ENCODE assay signal across 1 cellular context in genomic region chr4:165874799-165875371, GRCh38.
TF ChIP-seq lines count a peak whose summit lies in the region.

No MANE protein-coding gene starts in this region.

TF ChIP-seq in WTC11, 78 proteins besides CTCF, POLR2A, EP300 and RAD21 (continued from another document and continues in another):
- TF ChIP-seq, protein P1, sequence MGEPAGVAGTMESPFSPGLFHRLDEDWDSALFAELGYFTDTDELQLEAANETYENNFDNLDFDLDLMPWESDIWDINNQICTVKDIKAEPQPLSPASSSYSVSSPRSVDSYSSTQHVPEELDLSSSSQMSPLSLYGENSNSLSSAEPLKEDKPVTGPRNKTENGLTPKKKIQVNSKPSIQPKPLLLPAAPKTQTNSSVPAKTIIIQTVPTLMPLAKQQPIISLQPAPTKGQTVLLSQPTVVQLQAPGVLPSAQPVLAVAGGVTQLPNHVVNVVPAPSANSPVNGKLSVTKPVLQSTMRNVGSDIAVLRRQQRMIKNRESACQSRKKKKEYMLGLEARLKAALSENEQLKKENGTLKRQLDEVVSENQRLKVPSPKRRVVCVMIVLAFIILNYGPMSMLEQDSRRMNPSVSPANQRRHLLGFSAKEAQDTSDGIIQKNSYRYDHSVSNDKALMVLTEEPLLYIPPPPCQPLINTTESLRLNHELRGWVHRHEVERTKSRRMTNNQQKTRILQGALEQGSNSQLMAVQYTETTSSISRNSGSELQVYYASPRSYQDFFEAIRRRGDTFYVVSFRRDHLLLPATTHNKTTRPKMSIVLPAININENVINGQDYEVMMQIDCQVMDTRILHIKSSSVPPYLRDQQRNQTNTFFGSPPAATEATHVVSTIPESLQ (CRISPR knock-in tag; IDR thresholded peaks at IDR 0.05): no peak
- TF ChIP-seq NFYB (CRISPR knock-in tag; conservative IDR thresholded peaks at IDR 0.05; ENCODE audit: low read depth) (peak; percentile 59), NR2C2 (CRISPR knock-in tag; IDR thresholded peaks at IDR 0.05) (peak; percentile 86), USF1 (CRISPR knock-in tag; IDR thresholded peaks at IDR 0.05) (peak; percentile 95), CREB1 (CRISPR knock-in tag; IDR thresholded peaks at IDR 0.05) (peak; percentile 99), TEAD4 (CRISPR knock-in tag; IDR thresholded peaks at IDR 0.05) (peak; percentile 87), ATF3 (CRISPR knock-in tag; conservative IDR thresholded peaks at IDR 0.05) (no peak), NFATC4 (CRISPR knock-in tag; IDR thresholded peaks at IDR 0.05) (no peak), MXD4 (CRISPR knock-in tag; IDR thresholded peaks at IDR 0.05; ENCODE audit: borderline replicate concordance) (no peak), TCF7 (CRISPR knock-in tag; IDR thresholded peaks at IDR 0.05; ENCODE audit: low read depth) (peak; percentile 92; the same call in 1 of the 2 replicates), ZNF121 (CRISPR knock-in tag; IDR thresholded peaks at IDR 0.05) (peak; percentile 54; the same call in 1 of the 2 replicates), JUN (CRISPR knock-in tag; IDR thresholded peaks at IDR 0.05) (peak; percentile 95), FOXK1 (CRISPR knock-in tag; IDR thresholded peaks at IDR 0.05) (peak; percentile 96), ZMAT4 (CRISPR knock-in tag; IDR thresholded peaks at IDR 0.05) (no peak), TP53 (CRISPR knock-in tag; IDR thresholded peaks at IDR 0.05) (peak; percentile 99), FOXJ3 (CRISPR knock-in tag; IDR thresholded peaks at IDR 0.05; ENCODE audit: borderline replicate concordance) (no peak), NFE2L1 (CRISPR knock-in tag; IDR thresholded peaks at IDR 0.05) (peak; percentile 97), GTF2I (CRISPR knock-in tag; conservative IDR thresholded peaks at IDR 0.05) (no peak), GABPB1 (CRISPR knock-in tag; IDR thresholded peaks at IDR 0.05) (no peak), FOXP4 (CRISPR knock-in tag; IDR thresholded peaks at IDR 0.05) (peak; percentile 99), SMAD4 (CRISPR knock-in tag; IDR thresholded peaks at IDR 0.05) (peak; percentile 95), JAZF1 (CRISPR knock-in tag; IDR thresholded peaks at IDR 0.05) (no peak), ELF4 (CRISPR knock-in tag; IDR thresholded peaks at IDR 0.05; ENCODE audit: low read depth) (peak; percentile 94), ZNF138 (CRISPR knock-in tag; conservative IDR thresholded peaks at IDR 0.05) (peak; percentile 100), ZBTB43 (CRISPR knock-in tag; IDR thresholded peaks at IDR 0.05) (peak; percentile 97), CBFB (CRISPR knock-in tag; IDR thresholded peaks at IDR 0.05; ENCODE audit: low read depth) (peak; percentile 97; the same call in 1 of the 2 replicates), AFF4 (CRISPR knock-in tag; IDR thresholded peaks at IDR 0.05; ENCODE audit: borderline replicate concordance) (peak; percentile 99), HMGA2 (CRISPR knock-in tag; IDR thresholded peaks at IDR 0.05) (no peak), SMAD3 (CRISPR knock-in tag; IDR thresholded peaks at IDR 0.05; ENCODE audit: borderline replicate concordance) (peak; percentile 98), SP1 (CRISPR knock-in tag; conservative IDR thresholded peaks at IDR 0.05) (no peak; the same call in 1 of the 2 replicates), KAT7 (CRISPR knock-in tag; IDR thresholded peaks at IDR 0.05; ENCODE audit: borderline replicate concordance) (no peak)
- TF ChIP-seq, protein P2, sequence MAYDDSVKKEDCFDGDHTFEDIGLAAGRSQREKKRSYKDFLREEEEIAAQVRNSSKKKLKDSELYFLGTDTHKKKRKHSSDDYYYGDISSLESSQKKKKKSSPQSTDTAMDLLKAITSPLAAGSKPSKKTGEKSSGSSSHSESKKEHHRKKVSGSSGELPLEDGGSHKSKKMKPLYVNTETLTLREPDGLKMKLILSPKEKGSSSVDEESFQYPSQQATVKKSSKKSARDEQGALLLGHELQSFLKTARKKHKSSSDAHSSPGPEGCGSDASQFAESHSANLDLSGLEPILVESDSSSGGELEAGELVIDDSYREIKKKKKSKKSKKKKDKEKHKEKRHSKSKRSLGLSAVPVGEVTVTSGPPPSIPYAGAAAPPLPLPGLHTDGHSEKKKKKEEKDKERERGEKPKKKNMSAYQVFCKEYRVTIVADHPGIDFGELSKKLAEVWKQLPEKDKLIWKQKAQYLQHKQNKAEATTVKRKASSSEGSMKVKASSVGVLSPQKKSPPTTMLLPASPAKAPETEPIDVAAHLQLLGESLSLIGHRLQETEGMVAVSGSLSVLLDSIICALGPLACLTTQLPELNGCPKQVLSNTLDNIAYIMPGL (CRISPR knock-in tag; IDR thresholded peaks at IDR 0.05): peak; percentile 93
- TF ChIP-seq, protein P3, sequence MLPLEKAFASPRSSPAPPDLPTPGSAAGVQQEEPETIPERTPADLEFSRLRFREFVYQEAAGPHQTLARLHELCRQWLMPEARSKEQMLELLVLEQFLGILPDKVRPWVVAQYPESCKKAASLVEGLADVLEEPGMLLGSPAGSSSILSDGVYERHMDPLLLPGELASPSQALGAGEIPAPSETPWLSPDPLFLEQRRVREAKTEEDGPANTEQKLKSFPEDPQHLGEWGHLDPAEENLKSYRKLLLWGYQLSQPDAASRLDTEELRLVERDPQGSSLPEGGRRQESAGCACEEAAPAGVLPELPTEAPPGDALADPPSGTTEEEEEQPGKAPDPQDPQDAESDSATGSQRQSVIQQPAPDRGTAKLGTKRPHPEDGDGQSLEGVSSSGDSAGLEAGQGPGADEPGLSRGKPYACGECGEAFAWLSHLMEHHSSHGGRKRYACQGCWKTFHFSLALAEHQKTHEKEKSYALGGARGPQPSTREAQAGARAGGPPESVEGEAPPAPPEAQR (CRISPR knock-in tag; IDR thresholded peaks at IDR 0.05): no peak
- TF ChIP-seq, protein P4, sequence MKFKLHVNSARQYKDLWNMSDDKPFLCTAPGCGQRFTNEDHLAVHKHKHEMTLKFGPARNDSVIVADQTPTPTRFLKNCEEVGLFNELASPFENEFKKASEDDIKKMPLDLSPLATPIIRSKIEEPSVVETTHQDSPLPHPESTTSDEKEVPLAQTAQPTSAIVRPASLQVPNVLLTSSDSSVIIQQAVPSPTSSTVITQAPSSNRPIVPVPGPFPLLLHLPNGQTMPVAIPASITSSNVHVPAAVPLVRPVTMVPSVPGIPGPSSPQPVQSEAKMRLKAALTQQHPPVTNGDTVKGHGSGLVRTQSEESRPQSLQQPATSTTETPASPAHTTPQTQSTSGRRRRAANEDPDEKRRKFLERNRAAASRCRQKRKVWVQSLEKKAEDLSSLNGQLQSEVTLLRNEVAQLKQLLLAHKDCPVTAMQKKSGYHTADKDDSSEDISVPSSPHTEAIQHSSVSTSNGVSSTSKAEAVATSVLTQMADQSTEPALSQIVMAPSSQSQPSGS (CRISPR knock-in tag; IDR thresholded peaks at IDR 0.05; ENCODE audit: borderline replicate concordance, low read depth): peak; percentile 84
- TF ChIP-seq, protein P5, sequence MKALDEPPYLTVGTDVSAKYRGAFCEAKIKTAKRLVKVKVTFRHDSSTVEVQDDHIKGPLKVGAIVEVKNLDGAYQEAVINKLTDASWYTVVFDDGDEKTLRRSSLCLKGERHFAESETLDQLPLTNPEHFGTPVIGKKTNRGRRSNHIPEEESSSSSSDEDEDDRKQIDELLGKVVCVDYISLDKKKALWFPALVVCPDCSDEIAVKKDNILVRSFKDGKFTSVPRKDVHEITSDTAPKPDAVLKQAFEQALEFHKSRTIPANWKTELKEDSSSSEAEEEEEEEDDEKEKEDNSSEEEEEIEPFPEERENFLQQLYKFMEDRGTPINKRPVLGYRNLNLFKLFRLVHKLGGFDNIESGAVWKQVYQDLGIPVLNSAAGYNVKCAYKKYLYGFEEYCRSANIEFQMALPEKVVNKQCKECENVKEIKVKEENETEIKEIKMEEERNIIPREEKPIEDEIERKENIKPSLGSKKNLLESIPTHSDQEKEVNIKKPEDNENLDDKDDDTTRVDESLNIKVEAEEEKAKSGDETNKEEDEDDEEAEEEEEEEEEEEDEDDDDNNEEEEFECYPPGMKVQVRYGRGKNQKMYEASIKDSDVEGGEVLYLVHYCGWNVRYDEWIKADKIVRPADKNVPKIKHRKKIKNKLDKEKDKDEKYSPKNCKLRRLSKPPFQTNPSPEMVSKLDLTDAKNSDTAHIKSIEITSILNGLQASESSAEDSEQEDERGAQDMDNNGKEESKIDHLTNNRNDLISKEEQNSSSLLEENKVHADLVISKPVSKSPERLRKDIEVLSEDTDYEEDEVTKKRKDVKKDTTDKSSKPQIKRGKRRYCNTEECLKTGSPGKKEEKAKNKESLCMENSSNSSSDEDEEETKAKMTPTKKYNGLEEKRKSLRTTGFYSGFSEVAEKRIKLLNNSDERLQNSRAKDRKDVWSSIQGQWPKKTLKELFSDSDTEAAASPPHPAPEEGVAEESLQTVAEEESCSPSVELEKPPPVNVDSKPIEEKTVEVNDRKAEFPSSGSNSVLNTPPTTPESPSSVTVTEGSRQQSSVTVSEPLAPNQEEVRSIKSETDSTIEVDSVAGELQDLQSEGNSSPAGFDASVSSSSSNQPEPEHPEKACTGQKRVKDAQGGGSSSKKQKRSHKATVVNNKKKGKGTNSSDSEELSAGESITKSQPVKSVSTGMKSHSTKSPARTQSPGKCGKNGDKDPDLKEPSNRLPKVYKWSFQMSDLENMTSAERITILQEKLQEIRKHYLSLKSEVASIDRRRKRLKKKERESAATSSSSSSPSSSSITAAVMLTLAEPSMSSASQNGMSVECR (CRISPR knock-in tag; IDR thresholded peaks at IDR 0.05; ENCODE audit: borderline replicate concordance): peak; percentile 99
- TF ChIP-seq, protein P6, sequence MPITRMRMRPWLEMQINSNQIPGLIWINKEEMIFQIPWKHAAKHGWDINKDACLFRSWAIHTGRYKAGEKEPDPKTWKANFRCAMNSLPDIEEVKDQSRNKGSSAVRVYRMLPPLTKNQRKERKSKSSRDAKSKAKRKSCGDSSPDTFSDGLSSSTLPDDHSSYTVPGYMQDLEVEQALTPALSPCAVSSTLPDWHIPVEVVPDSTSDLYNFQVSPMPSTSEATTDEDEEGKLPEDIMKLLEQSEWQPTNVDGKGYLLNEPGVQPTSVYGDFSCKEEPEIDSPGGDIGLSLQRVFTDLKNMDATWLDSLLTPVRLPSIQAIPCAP (CRISPR knock-in tag; IDR thresholded peaks at IDR 0.05): peak; percentile 99
